Comparison of ENCODE assay signal across 1 cellular context in genomic region chr1:203678943-203679661, GRCh38.
TF ChIP-seq lines count a peak whose summit lies in the region.

No MANE protein-coding gene starts in this region.

TF ChIP-seq in K562, 482 proteins besides CTCF, POLR2A, EP300 and RAD21 (continued from another document):
- TF ChIP-seq HDAC6 (IDR thresholded peaks at IDR 0.05; ENCODE audit: low read depth, low read length) (no peak), FOXP4 (CRISPR knock-in tag; IDR thresholded peaks at IDR 0.05; ENCODE audit: borderline replicate concordance) (no peak), L3MBTL2 (IDR thresholded peaks at IDR 0.05) (no peak), RBM34 (IDR thresholded peaks at IDR 0.05; ENCODE audit: borderline replicate concordance, insufficient read depth, low read length) (no peak), STAT5A (IDR thresholded peaks at IDR 0.05; ENCODE audit: borderline replicate concordance, low read length) (peak; percentile 47; the same call in 1 of the 2 replicates), NFIC (IDR thresholded peaks at IDR 0.05) (peak; percentile 92), RFX1 (IDR thresholded peaks at IDR 0.05) (no peak), HLTF (IDR thresholded peaks at IDR 0.05) (no peak), IRF9 (tag; IDR thresholded peaks at IDR 0.05) (no peak), HNRNPK (IDR thresholded peaks at IDR 0.05; ENCODE audit: low read depth, low read length, poor library complexity, severe bottlenecking) (no peak), CAMTA2 (CRISPR knock-in tag; conservative IDR thresholded peaks at IDR 0.05) (no peak), SRSF9 (IDR thresholded peaks at IDR 0.05; ENCODE audit: borderline replicate concordance, low read depth, low read length) (no peak), HNRNPL (IDR thresholded peaks at IDR 0.05; ENCODE audit: low read depth, low read length) (no peak), HOMEZ (CRISPR knock-in tag; IDR thresholded peaks at IDR 0.05) (no peak), THRB (CRISPR knock-in tag; conservative IDR thresholded peaks at IDR 0.05) (no peak), RHOXF2B (CRISPR knock-in tag; conservative IDR thresholded peaks at IDR 0.05) (no peak), ID3 (CRISPR knock-in tag; IDR thresholded peaks at IDR 0.05) (no peak), ID3 (tag; IDR thresholded peaks at IDR 0.05) (no peak), MTA3 (IDR thresholded peaks at IDR 0.05; ENCODE audit: borderline replicate concordance) (no peak), PTRF (tag; IDR thresholded peaks at IDR 0.05) (no peak), ZBTB11 (CRISPR knock-in tag; IDR thresholded peaks at IDR 0.05) (peak in 1 of 3 experiments; percentile 42; a peak in 1 of 6 replicates), FOXJ3 (CRISPR knock-in tag; IDR thresholded peaks at IDR 0.05) (no peak), SMARCA5 (IDR thresholded peaks at IDR 0.05) (no peak), DEAF1 (CRISPR knock-in tag; IDR thresholded peaks at IDR 0.05) (no peak), ZBTB8A (IDR thresholded peaks at IDR 0.05; ENCODE audit: partially characterized antibody) (no peak), WHSC1 (IDR thresholded peaks at IDR 0.05; ENCODE audit: low read length) (no peak), NBN (IDR thresholded peaks at IDR 0.05; ENCODE audit: low read depth) (no peak), ZSCAN32 (CRISPR knock-in tag; IDR thresholded peaks at IDR 0.05) (no peak), BCOR (IDR thresholded peaks at IDR 0.05) (peak; percentile 43; the same call in 1 of the 2 replicates), SETDB1 (IDR thresholded peaks at IDR 0.05; ENCODE audit: low read length) (no peak), CTBP1 (IDR thresholded peaks at IDR 0.05; ENCODE audit: borderline replicate concordance) (no peak), TEAD2 (tag; IDR thresholded peaks at IDR 0.05) (no peak), XRCC3 (IDR thresholded peaks at IDR 0.05) (no peak), KDM2B (CRISPR knock-in tag; IDR thresholded peaks at IDR 0.05) (no peak), KLF16 (IDR thresholded peaks at IDR 0.05) (peak; percentile 32; the same call in 1 of the 2 replicates), ARID1B (IDR thresholded peaks at IDR 0.05) (peak; percentile 78), FOXA3 (CRISPR knock-in tag; conservative IDR thresholded peaks at IDR 0.05 in 1 of 2, IDR thresholded peaks at IDR 0.05 in 1 of 2) (peak in 1 of 2 experiments; percentile 66; a peak in 1 of 4 replicates), ZNF224 (CRISPR knock-in tag; IDR thresholded peaks at IDR 0.05) (no peak), FOXP1 (CRISPR knock-in tag; IDR thresholded peaks at IDR 0.05) (no peak), TEAD4 (IDR thresholded peaks at IDR 0.05; ENCODE audit: low read length) (peak; percentile 82), TEAD4 (CRISPR knock-in tag; IDR thresholded peaks at IDR 0.05; ENCODE audit: borderline replicate concordance) (no peak), POU5F1 (IDR thresholded peaks at IDR 0.05; ENCODE audit: borderline replicate concordance, low read depth, low read length, partially characterized antibody) (no peak), BRD9 (IDR thresholded peaks at IDR 0.05; ENCODE audit: low read depth, partially characterized antibody) (no peak), SOX6 (IDR thresholded peaks at IDR 0.05) (peak; percentile 50; the same call in 1 of the 2 replicates), ZNF707 (CRISPR knock-in tag; conservative IDR thresholded peaks at IDR 0.05) (no peak)
